Comparison of ENCODE assay signal across 10 cellular contexts in the genomic region with DNA sequence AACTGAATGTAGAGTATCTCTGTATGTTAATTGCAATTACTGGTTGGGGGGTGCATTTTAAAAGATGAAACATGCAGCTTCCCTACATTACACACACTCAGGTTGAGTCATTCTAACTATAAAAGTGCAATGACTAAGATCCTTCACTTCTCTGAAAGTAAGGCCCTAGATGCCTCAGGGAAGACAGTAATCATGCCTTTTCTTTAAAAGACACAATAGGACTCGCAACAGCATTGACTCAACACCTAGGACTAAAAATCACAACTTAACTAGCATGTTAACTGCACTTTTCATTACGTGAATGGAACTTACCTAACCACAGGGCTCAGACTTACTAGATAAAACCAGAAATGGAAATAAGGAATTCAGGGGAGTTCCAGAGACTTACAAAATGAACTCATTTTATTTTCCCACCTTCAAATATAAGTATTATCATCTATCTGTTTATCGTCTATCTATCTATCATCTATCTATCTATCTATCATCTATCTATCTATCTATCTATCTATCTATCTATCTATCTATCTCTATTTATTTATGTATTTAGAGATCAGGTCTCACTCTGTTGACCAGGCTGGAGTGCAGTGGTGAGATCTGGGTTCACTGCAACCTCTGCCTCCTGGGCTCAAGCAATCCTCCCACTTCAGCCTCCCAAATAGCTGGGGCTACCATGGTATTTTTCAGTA. TPM values are rescaled to one million over a fixed set of nuclear protein-coding genes. Genes with fewer than 3 reads are reported as not detected.
A peak's percentile ranks its signal among the peaks of the same experiment; 100 is the strongest.
DNase-seq lines count a peak whose midpoint lies in the region; ATAC-seq lines count a peak whose summit lies in the region.
"Had no signal": no experiment of that assay in that cellular context is flagged by ENCODE, and none has a peak within 500 bp of the region (broad histone marks: within the 10 kb centered on the region; RNA-seq: fewer than 3 reads in every experiment).

No MANE protein-coding gene starts in this region.

- H3K36me3 Mint-ChIP-seq in activated T-cell treated with anti-CD3 and anti-CD28 coated beads, Interleukin-2, amount 50 U/mL, for 4 hours (ENCODE audit: insufficient read depth), result peaks cover 13% of the 10 kb centered on the region

- no peaks in the 10 kb centered on the region for H3K27me3 Mint-ChIP-seq in activated T-cell treated with anti-CD3 and anti-CD28 coated beads, Interleukin-2, amount 50 U/mL, for 4 hours (ENCODE audit: low read depth)

- H3K9me3 Mint-ChIP-seq in activated T-cell treated with anti-CD3 and anti-CD28 coated beads, Interleukin-2, amount 50 U/mL, for 4 hours, result no peaks in the 10 kb centered on the region

- no peak for DNase-seq in activated T-cell treated with anti-CD3 and anti-CD28 coated beads, Interleukin-2, amount 50 U/mL, for 4 hours
- DNase-seq in activated T-cell treated with anti-CD3 and anti-CD28 coated beads, Interleukin-2, amount 50 U/mL, for 48 hours, result no peak
- no peak for DNase-seq in SK-N-MC (ENCODE audit: low read depth, low spot score)
- DNase-seq in stimulated activated naive CD8-positive, alpha-beta T cell treated with anti-CD3 and anti-CD28 coated beads, Interleukin-15, Interleukin-2, amounts not matched to agents 100 U/mL and 50 U/mL, for 24 hours, result no peak
- DNase-seq in NCI-H1694 treated with DMSO at 0.1 percent for 48 hours (lab: John Stamatoyannopoulos, UW), result no peak
- DNase-seq in putamen (ENCODE audit: low spot score), result no peak
- DNase-seq: NCI-H1694 had no signal

- H3K36me3 ChIP-seq in SK-N-MC (ENCODE audit: insufficient read depth, low read length), result peaks cover 82% of the 10 kb centered on the region

- H3K9ac ChIP-seq in SK-N-MC (ENCODE audit: insufficient read length), result no peak overlapping the region
- H3K9ac ChIP-seq: BLaER1 treated with 17β-estradiol and CSF1 and Interleukin-3, amounts not matched to agents 10 nM and 100 nM had no signal

- H3K27ac ChIP-seq in SK-N-MC, result peak overlapping the region; percentile 28; the same call in 1 of the 2 replicates
- H3K27ac ChIP-seq: BLaER1 treated with 17β-estradiol and CSF1 and Interleukin-3, amounts not matched to agents 10 nM and 100 nM had no signal

- no peak overlapping the region for H3K4me3 ChIP-seq in SK-N-MC
- H3K4me3 ChIP-seq: BLaER1 treated with 17β-estradiol and CSF1 and Interleukin-3, amounts not matched to agents 10 nM and 100 nM had no signal

- no peak overlapping the region for H3K4me3 Mint-ChIP-seq in activated T-cell treated with anti-CD3 and anti-CD28 coated beads, Interleukin-2, amount 50 U/mL, for 4 hours

- H3K4me1 Mint-ChIP-seq in activated T-cell treated with anti-CD3 and anti-CD28 coated beads, Interleukin-2, amount 50 U/mL, for 4 hours (ENCODE audit: low read depth), result peaks cover 16% of the 10 kb centered on the region

- ATAC-seq in activated T-cell treated with anti-CD3 and anti-CD28 coated beads, Interleukin-2, amount 50 U/mL, for 4 hours, result peak; percentile 97 to 99
- ATAC-seq in HG02981 (IDR thresholded peaks at IDR 0.05; ENCODE audit: unreplicated experiment), result peak; percentile 75
- peak; percentile 98 for ATAC-seq in stimulated activated naive CD8-positive, alpha-beta T cell treated with anti-CD3 and anti-CD28 coated beads, Interleukin-15, Interleukin-2, amounts not matched to agents 100 U/mL and 50 U/mL, for 24 hours
- no peak for ATAC-seq in GM19324 (IDR thresholded peaks at IDR 0.05; ENCODE audit: low FRiP score, unreplicated experiment)

- no peaks in the 10 kb centered on the region for H3K9me3 ChIP-seq in SK-N-MC (ENCODE audit: low read depth, low read length)
- H3K9me3 ChIP-seq: BLaER1 treated with 17β-estradiol and CSF1 and Interleukin-3, amounts not matched to agents 10 nM and 100 nM had no signal

RNA-seq across cellular contexts. Expression of a gene that starts 47.8 kb away (rescaled TPM):
- total RNA-seq in activated T-cell treated with anti-CD3 and anti-CD28 coated beads, Interleukin-2, amount 50 U/mL, for 4 hours, result 10 to 100 TPM; 27.2 to 46.7 (median 28.9) TPM

RNA-seq across cellular contexts. Expression of a gene that starts 47.8 kb away (rescaled TPM):
- 1 to 10 TPM; 6.2 to 8.5 (median 6.9) TPM for total RNA-seq in activated T-cell treated with anti-CD3 and anti-CD28 coated beads, Interleukin-2, amount 50 U/mL, for 4 hours

RNA-seq across cellular contexts. Expression of a gene that starts 59.7 kb away (rescaled TPM):
- under 1 TPM in 2 of 3 donors, not detected in 1; 0.13 to 0.14 TPM for total RNA-seq in activated T-cell treated with anti-CD3 and anti-CD28 coated beads, Interleukin-2, amount 50 U/mL, for 4 hours
